25 cellular contexts compared by ENCODE assay signal in the genomic region with DNA sequence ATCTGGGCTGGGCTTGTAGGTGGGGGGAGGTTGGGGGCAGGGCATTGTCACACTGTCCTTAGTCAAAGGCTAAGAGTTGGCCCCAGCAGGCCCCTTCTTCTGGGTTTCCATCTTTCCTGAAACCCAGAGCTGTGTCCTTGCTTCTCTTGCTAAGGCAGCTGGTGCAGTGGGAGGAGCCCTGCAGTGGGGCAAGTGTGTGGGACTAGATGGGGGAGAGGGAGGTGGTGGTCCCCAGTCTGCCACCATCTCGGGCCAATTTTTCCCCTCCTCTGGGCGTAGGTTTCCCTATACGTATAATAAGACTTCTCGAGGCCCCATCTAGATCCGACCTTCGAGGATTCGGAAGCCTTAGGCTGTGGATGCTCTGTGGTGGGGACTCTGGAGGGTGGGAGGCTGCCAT. TPM values are rescaled to one million over a fixed set of nuclear protein-coding genes. Genes with fewer than 3 reads are reported as not detected.
A peak's percentile ranks its signal among the peaks of the same experiment; 100 is the strongest.
DNase-seq lines count a peak whose midpoint lies in the region; ATAC-seq, FAIRE-seq and TF ChIP-seq lines count a peak whose summit lies in the region.
"Had no signal": no experiment of that assay in that cellular context is flagged by ENCODE, and none has a peak within 500 bp of the region (broad histone marks: within the 10 kb centered on the region; RNA-seq: fewer than 3 reads in every experiment).

No MANE protein-coding gene starts in this region.

- WGBS in H1 (ENCODE audit: extremely low coverage in 1 of 2, insufficient coverage in 1 of 2, insufficient read length in 1 of 2, insufficient replicate concordance in 2 of 2, low coverage in 1 of 2, low lambda C conversion rate in 2 of 2, missing lambda C conversion rate in 1 of 2), 2 experiments, result 94% methylated on average over 6 of the region's 7 CpGs; no CpG with 5 or more reads in 1 of the 2 experiments
- WGBS in neuronal stem cell (ENCODE audit: extremely low coverage in 2 of 2, insufficient read length in 2 of 2, insufficient replicate concordance in 1 of 2), 2 donors, result no CpG with 5 or more reads among the region's 7 CpGs
- 97% methylated on average over 7 of the region's 7 CpGs for WGBS in prostate gland

- no peaks in the 10 kb centered on the region for H3K79me2 ChIP-seq in H1 (ENCODE audit: control insufficient read depth in 1 of 2, insufficient read depth in 2 of 2, low read length in 2 of 2)

- H4K20me1 ChIP-seq in H1 (replicated peaks in 1 of 2; ENCODE audit: control insufficient read depth in 1 of 2, insufficient read depth in 2 of 2, low read length in 2 of 2), result peaks cover 3 to 7% of the 10 kb centered on the region in 2 experiments

- H2AFZ ChIP-seq in H1 (ENCODE audit: low read length) (no peak overlapping the region), neuronal stem cell (ENCODE audit: low read length) (no peak overlapping the region)

- no peak overlapping the region for H4K5ac ChIP-seq in H1 (ENCODE audit: insufficient read length, low read depth, low read length)

- no peak overlapping the region for H3K4me2 ChIP-seq in H1 (ENCODE audit: insufficient read depth in 1 of 2, low read depth in 2 of 2, low read length in 2 of 2)
- H3K4me2 ChIP-seq in neuronal stem cell (ENCODE audit: insufficient read depth, low read length, poor library complexity, severe bottlenecking), result no peak overlapping the region

- POLR2A ChIA-PET in H1 (lab: Charles Lee; ENCODE audit: partially characterized antibody), result no interaction called here

- no peak overlapping the region for H3K4ac ChIP-seq in H1 (replicated peaks; ENCODE audit: insufficient read length, low read depth, low read length)
- H3K4ac ChIP-seq in neuronal stem cell (ENCODE audit: low read length), result no peak overlapping the region

- no peak overlapping the region for H4K8ac ChIP-seq in H1 (ENCODE audit: extremely low read depth, insufficient read depth, low read length)
- no peak overlapping the region for H4K8ac ChIP-seq in neuronal stem cell (ENCODE audit: low read depth, low read length)

- TF ChIP-seq EP300 in H1 (IDR thresholded peaks at IDR 0.05; ENCODE audit: borderline replicate concordance in 1 of 2, low read depth in 2 of 2, low read length in 2 of 2), result no peak

- H3K9ac ChIP-seq in H1 (replicated peaks in 1 of 4; ENCODE audit: extremely low read depth in 1 of 4, low read depth in 3 of 4, low read length in 3 of 4) (no peak overlapping the region), neuronal stem cell (ENCODE audit: low read depth, low read length, poor library complexity) (no peak overlapping the region)

- H3K79me1 ChIP-seq in H1 (ENCODE audit: low read depth, low read length) (no peaks in the 10 kb centered on the region), neuronal stem cell (ENCODE audit: low read depth, low read length) (no peaks in the 10 kb centered on the region)

- no peak for TF ChIP-seq POLR2A in H1 (IDR thresholded peaks at IDR 0.05; ENCODE audit: control extremely low read depth in 1 of 2, low read depth in 2 of 2, low read length in 2 of 2)
- TF ChIP-seq POLR2A in prostate gland (IDR thresholded peaks at IDR 0.05), result no peak

- H3K27me3 ChIP-seq in H1 (replicated peaks in 1 of 4; ENCODE audit: control insufficient read depth in 3 of 4, extremely low read depth in 1 of 4, insufficient read depth in 3 of 4, low read length in 3 of 4) (peaks cover 13 to 41% (median 30%) of the 10 kb centered on the region in 4 experiments; a peak in 6 of 7 replicates), neuronal stem cell (ENCODE audit: control insufficient read depth in 3 of 3, insufficient read depth in 3 of 3, low read depth in 1 of 3, low read length in 3 of 3) (peaks cover 6 to 35% (median 18%) of the 10 kb centered on the region in 3 experiments), prostate gland (replicated peaks; ENCODE audit: insufficient read depth) (peaks cover 4% of the 10 kb centered on the region)

- FAIRE-seq in H1 (lab: Jason Lieb, UNC), result no peak

- CTCF ChIA-PET in H1 (lab: Charles Lee; ENCODE audit: partially characterized antibody), result interaction anchor here (1.0 to 13.4 kb wide), 20 partner anchors 9 to 208 kb away, joined by 3 to 234 read pairs (median 4); no protein-coding TSS in a partner anchor

- DNase-seq in cardiac septum (ENCODE audit: low spot score) (peak; percentile 55), left ventricle myocardium superior (no peak), H1 (ENCODE audit: low read depth in 1 of 2, low spot score in 2 of 2) (no peak), neuronal stem cell (ENCODE audit: low spot score) (no peak), prostate gland (ENCODE audit: low spot score) (no peak), NCI-H2029 (lab: John Stamatoyannopoulos, UW) (no peak)
- DNase-seq: 8988T, ACHN, DMS153, DND-41, HFFc6, Karpas-422, NCI-H1092, NCI-H1417 treated with DMSO at 0.1 percent for 48 hours, NCI-H2081 treated with DMSO at 0.1 percent for 48 hours, NCI-H2171, NCI-H226, NCI-H510A, NCI-H69, SHP77 had no signal

- H3K27ac ChIP-seq in H1 (ENCODE audit: low read depth, low read length) (no peak overlapping the region), neuronal stem cell (replicated peaks; ENCODE audit: low read length) (no peak overlapping the region), prostate gland (no peak overlapping the region)
- H3K27ac ChIP-seq: RWPE1 had no signal

- intact Hi-C loops in cardiac septum (cut with DNase I), result no loop called here
- intact Hi-C loops in left ventricle myocardium superior (cut with micrococcal nuclease), result no loop called here
- intact Hi-C loops in prostate gland (cut with DNase I), result no loop called here

- H2BK12ac ChIP-seq in H1 (ENCODE audit: low read depth, low read length) (0 out of 2 replicates have a peak overlapping the region, but pooled peaks have one; percentile 2), neuronal stem cell (ENCODE audit: low read length) (no peak overlapping the region)

- H3K18ac ChIP-seq in H1 (ENCODE audit: extremely low read depth, low read length) (0 out of 2 replicates have a peak overlapping the region, but pooled peaks have one; percentile 32), neuronal stem cell (ENCODE audit: low read length) (peak overlapping the region; percentile 15)

- peaks cover 0 to 27% (median 17%) of the 10 kb centered on the region in 4 experiments; a peak in 6 of 7 replicates for H3K4me1 ChIP-seq in H1 (replicated peaks in 1 of 4; ENCODE audit: control insufficient read depth in 3 of 4, insufficient read depth in 4 of 4, low read length in 3 of 4)
- peaks cover 7 to 10% of the 10 kb centered on the region in 2 donors for H3K4me1 ChIP-seq in neuronal stem cell (ENCODE audit: control insufficient read depth in 2 of 2, insufficient read depth in 1 of 2, low read depth in 1 of 2, low read length in 2 of 2)
- H3K4me1 ChIP-seq in prostate gland (replicated peaks), result no peaks in the 10 kb centered on the region

- H2AK5ac ChIP-seq in H1 (ENCODE audit: low read depth, low read length) (no peak overlapping the region), neuronal stem cell (ENCODE audit: low read depth, low read length) (no peak overlapping the region)

- no peak overlapping the region for H3K23ac ChIP-seq in H1 (ENCODE audit: insufficient read length)
- H3K23ac ChIP-seq in neuronal stem cell (ENCODE audit: low read depth, low read length, poor library complexity), result peak overlapping the region; percentile 46

- H2BK15ac ChIP-seq in H1 (ENCODE audit: low read length) (no peak overlapping the region), neuronal stem cell (ENCODE audit: low read length) (peak overlapping the region; percentile 3)

- ATAC-seq in left ventricle myocardium superior (no peak), HG03095 (IDR thresholded peaks at IDR 0.05; ENCODE audit: unreplicated experiment) (no peak)
- ATAC-seq: Panc1 had no signal

- H2BK5ac ChIP-seq in H1 (ENCODE audit: low read depth, low read length) (no peak overlapping the region; the same call in 1 of the 2 replicates), neuronal stem cell (ENCODE audit: low read length) (no peak overlapping the region)

- H3K9me3 ChIP-seq in H1 (ENCODE audit: insufficient read depth in 2 of 2, low read depth in 1 of 2, low read length in 1 of 2) (peaks cover 0 to 4% of the 10 kb centered on the region in 2 experiments; a peak in 1 of 4 replicates), neuronal stem cell (replicated peaks in 1 of 2; ENCODE audit: control insufficient read depth in 2 of 2, insufficient read depth in 1 of 2, low read depth in 1 of 2, low read length in 2 of 2) (peaks cover 7 to 12% of the 10 kb centered on the region in 2 donors), prostate gland (no peaks in the 10 kb centered on the region)

- H2BK20ac ChIP-seq in H1 (ENCODE audit: low read length), result 0 out of 2 replicates have a peak overlapping the region, but pooled peaks have one; percentile 32

- H3K4me3 ChIP-seq in H1 (ENCODE audit: extremely low read depth in 1 of 4, insufficient read depth in 2 of 4, low read depth in 3 of 4, low read length in 4 of 4) (no peak overlapping the region), neuronal stem cell (ENCODE audit: low read length in 2 of 2) (no peak overlapping the region), prostate gland (no peak overlapping the region)

- no peak overlapping the region for H3K14ac ChIP-seq in H1 (ENCODE audit: insufficient read length)
- H3K14ac ChIP-seq in neuronal stem cell (ENCODE audit: low read length), result no peak overlapping the region

- TF ChIP-seq RAD21 in H1 (IDR thresholded peaks at IDR 0.05 in 1 of 2, conservative IDR thresholded peaks at IDR 0.05 in 1 of 2; ENCODE audit: low read depth in 2 of 2, low read length in 2 of 2), result no peak

- H4K91ac ChIP-seq in H1 (replicated peaks; ENCODE audit: insufficient read length, low read length) (peak overlapping the region; percentile 46), neuronal stem cell (ENCODE audit: low read depth, low read length, poor library complexity) (no peak overlapping the region)

- TF ChIP-seq CTCF in H1 (IDR thresholded peaks at IDR 0.05; ENCODE audit: control extremely low read depth in 1 of 3, insufficient read depth in 1 of 3, low read depth in 1 of 3, low read length in 3 of 3) (no peak), prostate gland (IDR thresholded peaks at IDR 0.05) (no peak)

- H2BK120ac ChIP-seq in H1 (replicated peaks; ENCODE audit: low read depth, low read length) (no peak overlapping the region), neuronal stem cell (ENCODE audit: low read depth, low read length) (no peak overlapping the region)

- H3K23me2 ChIP-seq in H1 (ENCODE audit: low read depth, low read length), result peaks cover 10% of the 10 kb centered on the region; the same call in 1 of the 2 replicates

- no peak overlapping the region for H3K56ac ChIP-seq in H1 (replicated peaks; ENCODE audit: insufficient read length, low read depth, low read length)

- H3K36me3 ChIP-seq in H1 (ENCODE audit: control insufficient read depth in 2 of 4, insufficient read depth in 4 of 4, low read length in 3 of 4) (no peaks in the 10 kb centered on the region; a peak in 1 of 8 replicates), neuronal stem cell (replicated peaks in 1 of 2; ENCODE audit: control insufficient read depth in 2 of 2, insufficient read depth in 2 of 2, low read length in 2 of 2) (no peaks in the 10 kb centered on the region), prostate gland (no peaks in the 10 kb centered on the region)

RNA-seq across cellular contexts. Expression of gene KCNF1, which starts 3.5 kb away (rescaled TPM):
- total RNA-seq in cardiac septum (0.27 TPM), left ventricle myocardium superior (0.17 TPM), prostate gland (1 to 10 TPM in 1 of 2 donors, not detected in 1; 1.0 TPM)
- total RNA-seq in H1 (2021; fragmentation: NEBNext Ultra II Directional; extraction: Animal tissue kit (Norgen Biotek cat#: 25700)), result 0.48 and 0.90 TPM in 2 replicates
- 1.5 and 1.6 TPM in 2 replicates for polyA plus RNA-seq in H1 (2011; rRNA removed)
- 1.4 TPM for polyA plus RNA-seq in H1 (2011; cell fraction: cytosol; rRNA removed)
- 1.4 TPM for polyA plus RNA-seq in H1 (2011; cell fraction: nucleus; rRNA removed)
- polyA plus RNA-seq in H1 (2012, experiment 1 of 2), result 0.74 to 0.92 TPM (median 0.86 TPM) in 4 replicates
- polyA plus RNA-seq in H1 (2012, experiment 2 of 2), result 0.71 TPM
- polyA plus RNA-seq in H1 (2013, experiment 1 of 2), result 1.0 TPM
- polyA plus RNA-seq in H1 (2013, experiment 2 of 2), result 1.2 TPM
- 0.68 and 1.6 TPM in 2 replicates for polyA minus RNA-seq in H1 (2011; rRNA and poly(A)+ RNA removed)
- polyA minus RNA-seq in H1 (2011; cell fraction: cytosol; rRNA and poly(A)+ RNA removed), result 0.95 TPM
- 1.4 TPM for polyA minus RNA-seq in H1 (2011; cell fraction: nucleus; rRNA and poly(A)+ RNA removed)
- polyA plus RNA-seq in neuronal stem cell (2013, experiment 1 of 2), result 0.14 TPM
- polyA plus RNA-seq in neuronal stem cell (2013, experiment 2 of 2), result 0.08 TPM
- total RNA-seq: OCI-LY7 had no signal
- polyA plus RNA-seq: BJ had no signal
